In the genomic region with DNA sequence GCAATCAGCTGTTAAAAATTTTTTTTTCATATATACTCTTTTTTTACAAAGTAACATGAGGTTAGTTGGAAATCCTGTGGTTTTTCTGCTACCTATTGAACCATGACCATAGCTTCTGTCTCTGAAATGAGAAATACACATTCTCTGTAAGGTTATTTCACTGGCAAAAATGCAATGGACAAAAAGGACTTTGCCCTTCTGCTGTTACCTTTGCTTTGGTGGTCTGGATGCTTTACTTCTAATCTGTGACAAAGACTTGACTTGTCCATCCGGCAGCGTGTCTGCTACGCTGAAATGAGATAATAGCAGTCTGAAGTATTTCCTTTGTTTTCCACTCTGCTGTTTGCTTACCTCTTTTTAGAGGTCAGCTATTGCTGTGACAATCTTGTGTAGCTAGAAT, we compare ENCODE assay signal across 1 cellular context.
TF ChIP-seq lines count a peak whose summit lies in the region.

No MANE protein-coding gene starts in this region.

TF ChIP-seq in HepG2, 621 proteins besides CTCF, POLR2A, EP300 and RAD21 (continued from another document):
- TF ChIP-seq, protein P1, sequence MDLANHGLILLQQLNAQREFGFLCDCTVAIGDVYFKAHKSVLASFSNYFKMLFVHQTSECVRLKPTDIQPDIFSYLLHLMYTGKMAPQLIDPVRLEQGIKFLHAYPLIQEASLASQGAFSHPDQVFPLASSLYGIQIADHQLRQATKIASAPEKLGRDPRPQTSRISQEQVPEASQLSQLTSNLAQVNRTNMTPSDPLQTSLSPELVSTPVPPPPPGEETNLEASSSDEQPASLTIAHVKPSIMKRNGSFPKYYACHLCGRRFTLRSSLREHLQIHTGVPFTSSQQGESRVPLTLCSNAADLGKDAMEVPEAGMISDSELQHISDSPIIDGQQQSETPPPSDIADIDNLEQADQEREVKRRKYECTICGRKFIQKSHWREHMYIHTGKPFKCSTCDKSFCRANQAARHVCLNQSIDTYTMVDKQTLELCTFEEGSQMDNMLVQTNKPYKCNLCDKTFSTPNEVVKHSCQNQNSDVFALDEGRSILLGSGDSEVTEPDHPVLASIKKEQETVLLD (CRISPR knock-in tag; IDR thresholded peaks at IDR 0.05; ENCODE audit: low read depth), result no peak
- TF ChIP-seq HNRNPUL1 (IDR thresholded peaks at IDR 0.05; ENCODE audit: low read depth, low read length) (no peak), ZFP82 (CRISPR knock-in tag; IDR thresholded peaks at IDR 0.05; ENCODE audit: borderline replicate concordance) (no peak), SOX13 (IDR thresholded peaks at IDR 0.05) (no peak), SOX13 (CRISPR knock-in tag; conservative IDR thresholded peaks at IDR 0.05 in 1 of 2, IDR thresholded peaks at IDR 0.05 in 1 of 2) (peak in 1 of 2 experiments; percentile 44; a peak in 1 of 4 replicates)
